Comparison of ENCODE assay signal across 10 cellular contexts in the genomic region with DNA sequence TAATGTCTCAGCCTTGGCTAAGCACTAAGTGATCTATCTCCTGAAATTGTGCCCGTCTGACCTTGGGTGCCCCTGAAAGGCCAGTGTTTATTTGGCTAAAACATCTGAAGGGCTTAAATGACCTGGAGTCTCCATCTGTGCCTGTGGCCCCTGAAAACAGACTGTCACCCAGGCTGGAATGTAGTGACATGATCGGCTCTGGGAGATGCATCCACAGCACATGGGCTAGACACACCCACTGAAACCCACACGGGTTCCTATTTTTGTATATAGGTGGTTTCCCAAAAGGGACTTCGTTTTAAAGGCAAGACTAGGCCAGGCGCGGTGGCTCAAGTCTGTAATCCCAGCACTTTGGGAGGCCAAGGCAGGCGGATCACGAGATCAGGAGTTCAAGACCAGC. TPM values are rescaled to one million over a fixed set of nuclear protein-coding genes. Genes with fewer than 3 reads are reported as not detected.
DNase-seq lines count a peak whose midpoint lies in the region; ATAC-seq, FAIRE-seq and TF ChIP-seq lines count a peak whose summit lies in the region.
"Had no signal": no experiment of that assay in that cellular context is flagged by ENCODE, and none has a peak within 500 bp of the region (broad histone marks: within the 10 kb centered on the region; RNA-seq: fewer than 3 reads in every experiment).

No MANE protein-coding gene starts in this region.

- DNase-seq in GM12865 (ENCODE audit: low read depth) = peak; percentile 62
- DNase-seq in activated T-cell treated with anti-CD3 and anti-CD28 coated beads, Interleukin-2, amount 50 U/mL, for 72 hours = peak in 1 of 2 donors; percentile 30
- DNase-seq in NCI-H2227 (lab: John Stamatoyannopoulos, UW; ENCODE audit: unreplicated experiment) = no peak
- no peak for DNase-seq in HTR-8/SVneo (ENCODE audit: insufficient read length, low spot score)
- DNase-seq in GDM1 (lab: John Stamatoyannopoulos, UW) = no peak
- DNase-seq in activated CD8-positive, alpha-beta memory T cell treated with anti-CD3 and anti-CD28 coated beads, Interleukin-2, amount 50 U/mL, for 4 hours = no peak
- DNase-seq: GM23248 had no signal

- no peaks in the 10 kb centered on the region for H3K36me3 Mint-ChIP-seq in activated T-cell treated with anti-CD3 and anti-CD28 coated beads, Interleukin-2, amount 50 U/mL, for 72 hours (ENCODE audit: insufficient read depth in 2 of 2)
- H3K36me3 Mint-ChIP-seq in nephron (ENCODE audit: low read depth) = peaks cover 21% of the 10 kb centered on the region

- no peak overlapping the region for H3K27ac Mint-ChIP-seq in activated T-cell treated with anti-CD3 and anti-CD28 coated beads, Interleukin-2, amount 50 U/mL, for 72 hours
- H3K27ac Mint-ChIP-seq in nephron = peak overlapping the region; percentile 20 to 45 (median 26)

- ATAC-seq in HG03103 (IDR thresholded peaks at IDR 0.05; ENCODE audit: low read depth, unreplicated experiment) = peak; percentile 56
- peak; percentile 45 to 49 for ATAC-seq in activated T-cell treated with anti-CD3 and anti-CD28 coated beads, Interleukin-2, amount 50 U/mL, for 72 hours (replicated peaks in 1 of 2)

- H3K4me3 ChIP-seq in GM12865 (ENCODE audit: low read depth, low read length) = no peak overlapping the region
- H3K4me3 ChIP-seq: GM23248 had no signal

- no peak for TF ChIP-seq CTCF in GM12865 (IDR thresholded peaks at IDR 0.05; ENCODE audit: insufficient read depth, low read depth, low read length, missing control alignments)
- TF ChIP-seq CTCF in nephron (IDR thresholded peaks at IDR 0.05; ENCODE audit: unreplicated experiment in 3 of 3) = no peak

- peaks cover 31% of the 10 kb centered on the region for H3K4me1 Mint-ChIP-seq in activated T-cell treated with anti-CD3 and anti-CD28 coated beads, Interleukin-2, amount 50 U/mL, for 72 hours (ENCODE audit: low read depth)
- peaks cover 75% of the 10 kb centered on the region for H3K4me1 Mint-ChIP-seq in nephron

- no peaks in the 10 kb centered on the region for H3K27me3 Mint-ChIP-seq in activated T-cell treated with anti-CD3 and anti-CD28 coated beads, Interleukin-2, amount 50 U/mL, for 72 hours (ENCODE audit: low read depth)
- H3K27me3 Mint-ChIP-seq in nephron (ENCODE audit: low read depth) = peaks cover 9% of the 10 kb centered on the region

- FAIRE-seq in HTR-8/SVneo (lab: Jason Lieb, UNC) = no peak
- FAIRE-seq: G401.6 had no signal

- no peaks in the 10 kb centered on the region for H3K9me3 Mint-ChIP-seq in activated T-cell treated with anti-CD3 and anti-CD28 coated beads, Interleukin-2, amount 50 U/mL, for 72 hours
- H3K9me3 Mint-ChIP-seq in nephron = no peaks in the 10 kb centered on the region

- peak overlapping the region; percentile 58 to 63 for H3K4me3 Mint-ChIP-seq in activated T-cell treated with anti-CD3 and anti-CD28 coated beads, Interleukin-2, amount 50 U/mL, for 72 hours
- H3K4me3 Mint-ChIP-seq in nephron = peak overlapping the region in 1 of 3 experiments; percentile 14

RNA-seq across cellular contexts. Expression of a gene that starts 13.5 kb away (rescaled TPM):
- under 1 TPM; 0.12 to 0.19 TPM for total RNA-seq in activated T-cell treated with anti-CD3 and anti-CD28 coated beads, Interleukin-2, amount 50 U/mL, for 72 hours

RNA-seq across cellular contexts. Expression of a gene that starts 35.7 kb away (rescaled TPM):
- 1 to 10 TPM; 2.6 to 4.1 TPM for total RNA-seq in activated T-cell treated with anti-CD3 and anti-CD28 coated beads, Interleukin-2, amount 50 U/mL, for 72 hours

RNA-seq across cellular contexts. Expression of a gene that starts 48.9 kb away (rescaled TPM):
- 100 to 1,000 TPM; 113 to 124 TPM for total RNA-seq in activated T-cell treated with anti-CD3 and anti-CD28 coated beads, Interleukin-2, amount 50 U/mL, for 72 hours
